21 cellular contexts compared by ENCODE assay signal in genomic region chr11:71248251-71248570, GRCh38. TPM values are rescaled to one million over a fixed set of nuclear protein-coding genes. Genes with fewer than 3 reads are reported as not detected.
"Had no signal": no experiment of that assay in that cellular context is flagged by ENCODE, and none has a peak within 500 bp of the region (broad histone marks: within the 10 kb centered on the region; RNA-seq: fewer than 3 reads in every experiment).

No MANE protein-coding gene starts in this region.

- H3K4me3 ChIP-seq: colonic mucosa, left ventricle myocardium inferior, mucosa of descending colon, ovary, right lobe of liver, smooth muscle cell, testis had no signal

- H3K36me3 Mint-ChIP-seq: activated CD4-positive, alpha-beta memory T cell treated with anti-CD3 and anti-CD28 coated beads for 36 hours; activated naive CD8-positive, alpha-beta T cell treated with anti-CD3 and anti-CD28 coated beads, Interleukin-2, amount 10 ng/mL, durations not matched to agents 7 days and 5 days; brain; naive B cell; stimulated activated effector memory CD8-positive, alpha-beta T cell treated with anti-CD3 and anti-CD28 coated beads, Interleukin-12 subunit alpha, Interleukin-12 subunit beta, amount 100 ng/mL, for 72 hours had no signal

- H3K4me1 Mint-ChIP-seq: activated naive CD8-positive, alpha-beta T cell treated with anti-CD3 and anti-CD28 coated beads, Interleukin-2, amount 10 ng/mL, durations not matched to agents 7 days and 5 days; stimulated activated effector memory CD8-positive, alpha-beta T cell treated with anti-CD3 and anti-CD28 coated beads, Interleukin-12 subunit alpha, Interleukin-12 subunit beta, amount 100 ng/mL, for 72 hours; T-helper 17 cell had no signal

- H3K4me2 ChIP-seq: smooth muscle cell had no signal

- H3K36me3 ChIP-seq: colonic mucosa, left ventricle myocardium inferior, ovary, right lobe of liver had no signal

- H3K9me3 ChIP-seq: colonic mucosa, left ventricle myocardium inferior, mucosa of descending colon, ovary, right lobe of liver, testis had no signal

- ATAC-seq: foreskin keratinocyte; mucosa of descending colon; stimulated activated effector memory CD8-positive, alpha-beta T cell treated with anti-CD3 and anti-CD28 coated beads, Interleukin-12 subunit alpha, Interleukin-12 subunit beta, amount 100 ng/mL, for 72 hours; T-helper 17 cell had no signal

- H3K4me1 ChIP-seq: foreskin keratinocyte had no signal

- DNase-seq: activated B cell treated with CpG ODN at 0.5 μM for 24 hours; activated CD4-positive, alpha-beta memory T cell treated with anti-CD3 and anti-CD28 coated beads for 36 hours; activated CD4-positive, alpha-beta T cell treated with anti-CD3 and anti-CD28 coated beads for 4 hours; activated naive CD4-positive, alpha-beta T cell treated with Interleukin-2 at 50 U/mL for 16 hours; activated naive CD8-positive, alpha-beta T cell treated with anti-CD3 and anti-CD28 coated beads, Interleukin-2, amount 10 ng/mL, durations not matched to agents 7 days and 5 days; colonic mucosa; foreskin keratinocyte; kidney glomerular epithelial cell; mammary epithelial cell; mucosa of descending colon; naive B cell; ovary; stimulated activated CD4-positive, alpha-beta T cell treated with anti-CD3 and anti-CD28 coated beads, Interleukin-4, amount 100 ng/mL, for 24 hours; T-helper 17 cell; testis had no signal

- H3K27ac Mint-ChIP-seq: activated B cell treated with CpG ODN at 0.5 μM for 24 hours; activated CD4-positive, alpha-beta memory T cell treated with anti-CD3 and anti-CD28 coated beads for 36 hours; activated naive CD8-positive, alpha-beta T cell treated with anti-CD3 and anti-CD28 coated beads, Interleukin-2, amount 10 ng/mL, durations not matched to agents 7 days and 5 days; brain; stimulated activated effector memory CD8-positive, alpha-beta T cell treated with anti-CD3 and anti-CD28 coated beads, Interleukin-12 subunit alpha, Interleukin-12 subunit beta, amount 100 ng/mL, for 72 hours; T-helper 17 cell had no signal

- H3K27ac ChIP-seq: colonic mucosa, foreskin keratinocyte, left ventricle myocardium inferior, ovary, testis had no signal

- H3K27me3 ChIP-seq: ovary, right lobe of liver, testis had no signal

- H3K4me3 Mint-ChIP-seq: activated B cell treated with CpG ODN at 0.5 μM for 24 hours; activated CD4-positive, alpha-beta memory T cell treated with anti-CD3 and anti-CD28 coated beads for 36 hours; activated naive CD8-positive, alpha-beta T cell treated with anti-CD3 and anti-CD28 coated beads, Interleukin-2, amount 10 ng/mL, durations not matched to agents 7 days and 5 days; naive B cell; stimulated activated effector memory CD8-positive, alpha-beta T cell treated with anti-CD3 and anti-CD28 coated beads, Interleukin-12 subunit alpha, Interleukin-12 subunit beta, amount 100 ng/mL, for 72 hours; T-helper 17 cell had no signal

- H3K9me3 Mint-ChIP-seq: activated B cell treated with CpG ODN at 0.5 μM for 24 hours; activated CD4-positive, alpha-beta memory T cell treated with anti-CD3 and anti-CD28 coated beads for 36 hours; activated naive CD8-positive, alpha-beta T cell treated with anti-CD3 and anti-CD28 coated beads, Interleukin-2, amount 10 ng/mL, durations not matched to agents 7 days and 5 days; neural crest cell; stimulated activated effector memory CD8-positive, alpha-beta T cell treated with anti-CD3 and anti-CD28 coated beads, Interleukin-12 subunit alpha, Interleukin-12 subunit beta, amount 100 ng/mL, for 72 hours had no signal

RNA-seq across cellular contexts. Expression of gene SHANK2, which starts 4.2 kb away (rescaled TPM):
- total RNA-seq: activated CD4-positive, alpha-beta memory T cell treated with anti-CD3 and anti-CD28 coated beads for 36 hours; activated naive CD8-positive, alpha-beta T cell treated with anti-CD3 and anti-CD28 coated beads, Interleukin-2, amount 10 ng/mL, durations not matched to agents 7 days and 5 days had no signal
